30 cellular contexts compared by ENCODE assay signal in the genomic region with DNA sequence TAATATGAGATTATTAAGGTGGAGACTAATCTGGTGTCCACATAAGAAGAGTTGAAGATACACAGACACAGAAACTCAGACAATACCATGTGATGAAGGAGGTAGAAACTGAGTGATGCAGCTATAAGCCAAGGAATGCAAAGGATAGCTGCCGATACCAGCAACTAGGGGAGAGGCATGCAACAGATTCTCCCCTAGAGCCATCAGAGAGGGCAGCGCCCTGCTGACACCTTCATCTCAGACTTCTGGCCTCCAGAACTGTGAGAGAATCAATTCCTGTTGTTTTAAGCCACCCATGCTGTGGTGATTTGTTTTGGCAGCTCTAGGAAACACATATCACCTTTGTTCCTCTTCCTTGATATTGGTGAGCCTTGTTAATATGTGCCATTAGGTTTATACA.
"Had no signal": no experiment of that assay in that cellular context is flagged by ENCODE, and none has a peak within 500 bp of the region (broad histone marks: within the 10 kb centered on the region; RNA-seq: fewer than 3 reads in every experiment).

No MANE protein-coding gene starts in this region.

- H3K36me3 ChIP-seq: WERI-Rb-1 had no signal

- DNase-seq: activated CD4-positive, alpha-beta T cell treated with anti-CD3 and anti-CD28 coated beads, Interleukin-2, amount 10 ng/mL, durations not matched to agents 24 days and 14 days; activated CD4-positive, alpha-beta T cell treated with anti-CD3 and anti-CD28 coated beads, Interleukin-2, amount 50 U/mL, for 4 hours; activated CD8-positive, alpha-beta T cell treated with anti-CD3 and anti-CD28 coated beads for 36 hours; activated gamma-delta T cell; activated naive CD4-positive, alpha-beta T cell treated with Interleukin-2 at 50 U/mL for 16 hours; activated naive CD8-positive, alpha-beta T cell treated with anti-CD3 and anti-CD28 coated beads, Interleukin-2, amount 10 ng/mL, durations not matched to agents 7 days and 5 days; activated T-cell treated with anti-CD3 and anti-CD28 coated beads, Interleukin-2, amount 50 U/mL, for 24 hours; amygdala; Kasumi-1; MG63; NCI-H1092; NCI-H1436 treated with DMSO at 0.1 percent for 48 hours; NCI-H1694 treated with DMSO at 0.1 percent for 48 hours; NCI-H2029; NCI-H345; NCI-H524 treated with DMSO at 0.1 percent for 48 hours; NCI-H748 treated with DMSO at 0.1 percent for 48 hours; NK-92 treated with Interleukin-12 subunit alpha and Interleukin-12 subunit beta, amount 100 ng/mL, for 24 hours; OCI-M1; Right ventricle myocardium superior; SW 1271; T-helper 1 cell; T-helper 2 cell; T-helper 9 cell; WERI-Rb-1 had no signal

- H3K4me3 ChIP-seq: ascending aorta, cardiac muscle cell, MG63 had no signal

- H3K4me3 Mint-ChIP-seq: activated CD4-positive, alpha-beta T cell treated with anti-CD3 and anti-CD28 coated beads, Interleukin-2, amount 10 ng/mL, durations not matched to agents 24 days and 14 days; activated CD8-positive, alpha-beta T cell treated with anti-CD3 and anti-CD28 coated beads for 36 hours; activated naive CD4-positive, alpha-beta T cell treated with anti-CD3 and anti-CD28 coated beads, Interleukin-2, amount 50 U/mL, for 24 hours; activated naive CD8-positive, alpha-beta T cell treated with anti-CD3 and anti-CD28 coated beads, Interleukin-2, amount 10 ng/mL, durations not matched to agents 7 days and 5 days; activated T-cell treated with anti-CD3 and anti-CD28 coated beads, Interleukin-2, amount 50 U/mL, for 24 hours; central memory CD8-positive, alpha-beta T cell had no signal

- H3K4me1 Mint-ChIP-seq: activated naive CD4-positive, alpha-beta T cell treated with anti-CD3 and anti-CD28 coated beads, Interleukin-2, amount 50 U/mL, for 24 hours; activated naive CD8-positive, alpha-beta T cell treated with anti-CD3 and anti-CD28 coated beads, Interleukin-2, amount 10 ng/mL, durations not matched to agents 7 days and 5 days; central memory CD8-positive, alpha-beta T cell had no signal

- H3K27ac Mint-ChIP-seq: activated CD4-positive, alpha-beta T cell treated with anti-CD3 and anti-CD28 coated beads, Interleukin-2, amount 10 ng/mL, durations not matched to agents 24 days and 14 days; activated CD8-positive, alpha-beta T cell treated with anti-CD3 and anti-CD28 coated beads for 36 hours; activated naive CD4-positive, alpha-beta T cell treated with anti-CD3 and anti-CD28 coated beads, Interleukin-2, amount 50 U/mL, for 24 hours; activated naive CD8-positive, alpha-beta T cell treated with anti-CD3 and anti-CD28 coated beads, Interleukin-2, amount 10 ng/mL, durations not matched to agents 7 days and 5 days; activated T-cell treated with anti-CD3 and anti-CD28 coated beads, Interleukin-2, amount 50 U/mL, for 24 hours; activated T-helper 2 cell treated with anti-CD3 and anti-CD28 coated beads, Interferon-gamma antibody, Interleukin-2, Interleukin-4, amounts not matched to agents 10 μg/mL and 5 μg/mL and 100 μg/mL, durations not matched to agents 14 hours and 24 hours and 36 hours had no signal

- H3K27me3 ChIP-seq: ascending aorta, cardiac muscle cell, MG63 had no signal

- H3K9me3 Mint-ChIP-seq: activated naive CD4-positive, alpha-beta T cell treated with anti-CD3 and anti-CD28 coated beads, Interleukin-2, amount 50 U/mL, for 24 hours; activated T-cell treated with anti-CD3 and anti-CD28 coated beads, Interleukin-2, amount 50 U/mL, for 24 hours; central memory CD8-positive, alpha-beta T cell had no signal

- H3K9me3 ChIP-seq: ascending aorta had no signal

- H3K27me3 Mint-ChIP-seq: activated CD4-positive, alpha-beta T cell treated with anti-CD3 and anti-CD28 coated beads, Interleukin-2, amount 10 ng/mL, durations not matched to agents 24 days and 14 days; activated CD8-positive, alpha-beta T cell treated with anti-CD3 and anti-CD28 coated beads for 36 hours; activated naive CD4-positive, alpha-beta T cell treated with anti-CD3 and anti-CD28 coated beads, Interleukin-2, amount 50 U/mL, for 24 hours; activated naive CD8-positive, alpha-beta T cell treated with anti-CD3 and anti-CD28 coated beads, Interleukin-2, amount 10 ng/mL, durations not matched to agents 7 days and 5 days; activated T-cell treated with anti-CD3 and anti-CD28 coated beads, Interleukin-2, amount 50 U/mL, for 24 hours; central memory CD8-positive, alpha-beta T cell had no signal

- H3K27ac ChIP-seq: ascending aorta, cardiac muscle cell, WERI-Rb-1 had no signal

- H3K4me1 ChIP-seq: ascending aorta had no signal

- ATAC-seq: activated CD8-positive, alpha-beta T cell treated with anti-CD3 and anti-CD28 coated beads for 36 hours had no signal
